15 cellular contexts compared by ENCODE assay signal in genomic region chr15:69555080-69555479, GRCh38.
A peak's percentile ranks its signal among the peaks of the same experiment; 100 is the strongest.
DNase-seq lines count a peak whose midpoint lies in the region; ATAC-seq, FAIRE-seq and TF ChIP-seq lines count a peak whose summit lies in the region.
"Had no signal": no experiment of that assay in that cellular context is flagged by ENCODE, and none has a peak within 500 bp of the region (broad histone marks: within the 10 kb centered on the region; RNA-seq: fewer than 3 reads in every experiment).

No MANE protein-coding gene starts in this region.

- no peak overlapping the region for H3K27ac Mint-ChIP-seq in MCF 10A (ENCODE audit: low read depth, unreplicated experiment)
- H3K27ac Mint-ChIP-seq: CD4-positive, CD25-positive, alpha-beta regulatory T cell; HFFc6; T-helper 17 cell had no signal

- TF ChIP-seq POLR2A in HepG2 (IDR thresholded peaks at IDR 0.05; ENCODE audit: insufficient read depth in 1 of 2, low read depth in 2 of 2, low read length in 2 of 2) (no peak), right lobe of liver (IDR thresholded peaks at IDR 0.05) (no peak)

- H3K4me2 ChIP-seq in HepG2 (ENCODE audit: low read depth, low read length) = no peak overlapping the region

- no TSS peak for BruUV-seq in HepG2 (replicated peaks; lab: Mats Ljungman, UMichigan)
- BruUV-seq in MCF 10A (replicated peaks; lab: Mats Ljungman, UMichigan) = no TSS peak

- peaks cover 12% of the 10 kb centered on the region for H4K20me1 ChIP-seq in HepG2 (ENCODE audit: insufficient read depth, low read length)

- H2AFZ ChIP-seq in HepG2 (ENCODE audit: low read length) = no peak overlapping the region

- no peak overlapping the region for H3K27ac ChIP-seq in HepG2 (ENCODE audit: extremely low read length, insufficient read depth, low read length)
- peak overlapping the region in 1 of 3 donors; percentile 91 for H3K27ac ChIP-seq in right lobe of liver
- H3K27ac ChIP-seq in VCaP = peak overlapping the region; percentile 99

- H3K4me3 ChIP-seq in HepG2 (replicated peaks in 1 of 3; ENCODE audit: insufficient read depth in 1 of 3, low read depth in 2 of 3, low read length in 3 of 3) (no peak overlapping the region), right lobe of liver (no peak overlapping the region)

- no peak overlapping the region for H3K9ac ChIP-seq in HepG2 (ENCODE audit: insufficient read depth, low read depth, low read length)

- peaks cover 25% of the 10 kb centered on the region for H3K9me3 ChIP-seq in HepG2 (ENCODE audit: low read length)
- no peaks in the 10 kb centered on the region for H3K9me3 ChIP-seq in right lobe of liver

- peaks cover 19% of the 10 kb centered on the region for H3K27me3 Mint-ChIP-seq in MCF 10A (ENCODE audit: insufficient read depth, unreplicated experiment)

- no peak for TF ChIP-seq EP300 in HepG2 (IDR thresholded peaks at IDR 0.05; ENCODE audit: low read depth in 2 of 2, low read length in 2 of 2)
- no peak for TF ChIP-seq EP300 in HepG2 (CRISPR knock-in tag; IDR thresholded peaks at IDR 0.05; ENCODE audit: borderline replicate concordance)

- TF ChIP-seq RAD21 in HepG2 (CRISPR knock-in tag; IDR thresholded peaks at IDR 0.05) = no peak

- in situ Hi-C loops in HepG2 (cut with HindIII; ENCODE audit: extremely low pct_ligation_motif_present, low pct_unique_long_range_greater_than_20kb) = no loop called here

- CTCF ChIA-PET in HepG2 (lab: Yijun Ruan, JAX; ENCODE audit: low intra/inter-chr PET ratio, low total read pairs) = no interaction called here
- CTCF ChIA-PET in MCF 10A (lab: Yijun Ruan, JAX) = interaction anchor here (1.1 to 2.0 kb wide), 3 partner anchors 21 to 78 kb away, joined by 3 to 9 read pairs (median 6); no protein-coding TSS in a partner anchor

- TF ChIP-seq CTCF in HepG2 (CRISPR knock-in tag; IDR thresholded peaks at IDR 0.05) = no peak
- no peak for TF ChIP-seq CTCF in right lobe of liver (IDR thresholded peaks at IDR 0.05)
- TF ChIP-seq CTCF in VCaP (conservative IDR thresholded peaks at IDR 0.05) = no peak
- TF ChIP-seq CTCF in MCF 10A (IDR thresholded peaks at IDR 0.05; ENCODE audit: unreplicated experiment) = no peak

- POLR2A ChIA-PET in HepG2 (lab: Yijun Ruan, JAX) = no interaction called here
- POLR2A ChIA-PET in MCF 10A (lab: Yijun Ruan, JAX) = interaction anchor here (0.5 to 0.6 kb wide), 2 partner anchors 11 to 34 kb away, joined by 3 read pairs; no protein-coding TSS in a partner anchor

- H3K36me3 ChIP-seq in HepG2 (replicated peaks in 1 of 2; ENCODE audit: control insufficient read depth in 1 of 2, insufficient read depth in 2 of 2, low read length in 2 of 2) (no peaks in the 10 kb centered on the region), right lobe of liver (no peaks in the 10 kb centered on the region)

- peaks cover 31% of the 10 kb centered on the region for H3K4me1 ChIP-seq in HepG2 (ENCODE audit: insufficient read depth, low read length)
- H3K4me1 ChIP-seq in right lobe of liver = peaks cover 0 to 64% (median 19%) of the 10 kb centered on the region in 4 donors

- WGBS in HepG2 (ENCODE audit: low lambda C conversion rate) = 23% methylated on average over 8 of the region's 8 CpGs
- WGBS in right lobe of liver (ENCODE audit: insufficient coverage, low coverage, low lambda C conversion rate, missing lambda C conversion rate) = 60% methylated on average over 8 of the region's 8 CpGs

- no peak for DNase-seq in HepG2 (ENCODE audit: low spot score)
- no peak for DNase-seq in right lobe of liver
- DNase-seq in NCI-H69 (lab: John Stamatoyannopoulos, UW) = peak; percentile 50
- no peak for DNase-seq in stimulated activated naive CD4-positive, alpha-beta T cell treated with Interleukin-2 at 50 U/mL for 16 hours (lab: John Stamatoyannopoulos, UW)
- no peak for DNase-seq in MCF 10A (ENCODE audit: unreplicated experiment)
- DNase-seq: CD4-positive, CD25-positive, alpha-beta regulatory T cell; DMS79; HFFc6; Kasumi-1; NCI-H2227 treated with DMSO at 0.1 percent for 48 hours; NCI-H82; SIG-M5; T-helper 17 cell had no signal

- no peak for FAIRE-seq in HepG2 (lab: Jason Lieb, UNC)

- no peak for ATAC-seq in HepG2
- ATAC-seq in right lobe of liver = no peak
- ATAC-seq in HG02970 (IDR thresholded peaks at IDR 0.05; ENCODE audit: low FRiP score, unreplicated experiment) = no peak
- ATAC-seq: T-helper 17 cell had no signal

- H3K27me3 ChIP-seq in HepG2 (ENCODE audit: control insufficient read depth in 1 of 2, insufficient read depth in 2 of 2, low read length in 2 of 2) (peaks cover 1 to 95% of the 10 kb centered on the region in 2 experiments; a peak in 4 of 5 replicates), right lobe of liver (no peaks in the 10 kb centered on the region)

- intact Hi-C loops in HepG2 (cut with micrococcal nuclease; ENCODE audit: unreplicated experiment) = no loop called here
- intact Hi-C loops in right lobe of liver (cut with DNase I) = no loop called here
- intact Hi-C loops in MCF 10A (cut with micrococcal nuclease) = loop anchor here (5.0 kb wide), 1 partner anchor 78 kb away; no protein-coding TSS in a partner anchor

- no peaks in the 10 kb centered on the region for H3K36me3 Mint-ChIP-seq in MCF 10A (ENCODE audit: insufficient read depth, unreplicated experiment)
- H3K36me3 Mint-ChIP-seq: CD4-positive, CD25-positive, alpha-beta regulatory T cell had no signal

- H3K4me1 Mint-ChIP-seq in MCF 10A (ENCODE audit: insufficient read depth, unreplicated experiment) = peaks cover 21% of the 10 kb centered on the region
- H3K4me1 Mint-ChIP-seq: CD4-positive, CD25-positive, alpha-beta regulatory T cell; T-helper 17 cell had no signal

- H3K79me2 ChIP-seq in HepG2 (ENCODE audit: insufficient read depth, low read length) = no peaks in the 10 kb centered on the region

- H3K4me3 Mint-ChIP-seq in MCF 10A (ENCODE audit: unreplicated experiment) = no peak overlapping the region
- H3K4me3 Mint-ChIP-seq: CD4-positive, CD25-positive, alpha-beta regulatory T cell; HFFc6; T-helper 17 cell had no signal

- H3K9me3 Mint-ChIP-seq in MCF 10A (ENCODE audit: unreplicated experiment) = peaks cover 11% of the 10 kb centered on the region

TF ChIP-seq in HepG2, 621 proteins besides CTCF, POLR2A, EP300 and RAD21 (continues in another document):
- TF ChIP-seq ZBTB40 (IDR thresholded peaks at IDR 0.05) = no peak
- TF ChIP-seq ZBTB40 (CRISPR knock-in tag; IDR thresholded peaks at IDR 0.05) = peak; percentile 84
